ENCODE assay signal across 14 cellular contexts in genomic region chr10:33612116-33612515, GRCh38.
DNase-seq lines count a peak whose midpoint lies in the region; ATAC-seq and TF ChIP-seq lines count a peak whose summit lies in the region.
"Had no signal": no experiment of that assay in that cellular context is flagged by ENCODE, and none has a peak within 500 bp of the region (broad histone marks: within the 10 kb centered on the region; RNA-seq: fewer than 3 reads in every experiment).

No MANE protein-coding gene starts in this region.

- peaks cover 18% of the 10 kb centered on the region for H3K9me3 Mint-ChIP-seq in central memory CD8-positive, alpha-beta T cell
- H3K9me3 Mint-ChIP-seq in Caco-2 (ENCODE audit: unreplicated experiment): peaks cover 20% of the 10 kb centered on the region

- DNase-seq in AG09309 (ENCODE audit: low read depth): peak; percentile 47
- peak; percentile 21 for DNase-seq in HT1080 (ENCODE audit: low read depth)
- no peak for DNase-seq in central memory CD8-positive, alpha-beta T cell (ENCODE audit: low spot score in 2 of 2)
- no peak for DNase-seq in Caco-2
- DNase-seq in stimulated activated CD4-positive, alpha-beta T cell treated with anti-CD3 and anti-CD28 coated beads, Interleukin-12 subunit alpha, Interleukin-12 subunit beta, amount 100 ng/mL, for 4 hours: no peak
- DNase-seq: activated CD4-positive, alpha-beta T cell treated with anti-CD3 and anti-CD28 coated beads, Interleukin-2, amount 10 ng/mL, durations not matched to agents 24 days and 14 days; activated naive CD4-positive, alpha-beta T cell treated with anti-CD3 and anti-CD28 coated beads for 36 hours; dorsolateral prefrontal cortex; NCI-H1436 treated with DMSO at 0.1 percent for 48 hours; retina; uterus had no signal

- H3K9me3 ChIP-seq in muscle layer of duodenum (ENCODE audit: control insufficient read depth in 1 of 2, low read length in 2 of 2) (peaks cover 0 to 4% of the 10 kb centered on the region in 2 donors), Caco-2 (peaks cover 11% of the 10 kb centered on the region; the same call in 1 of the 2 replicates)

- H3K4me1 Mint-ChIP-seq in central memory CD8-positive, alpha-beta T cell: peaks cover 8% of the 10 kb centered on the region
- peaks cover 21% of the 10 kb centered on the region for H3K4me1 Mint-ChIP-seq in Caco-2 (ENCODE audit: low read depth, unreplicated experiment)
- H3K4me1 Mint-ChIP-seq: activated CD4-positive, alpha-beta T cell treated with anti-CD3 and anti-CD28 coated beads, Interleukin-2, amount 10 ng/mL, durations not matched to agents 24 days and 14 days had no signal

- no peak for TF ChIP-seq CTCF in AG09309 (IDR thresholded peaks at IDR 0.05; ENCODE audit: control insufficient read depth, insufficient read depth, low read depth, low read length, missing control alignments)
- TF ChIP-seq CTCF in Caco-2 (IDR thresholded peaks at IDR 0.05; ENCODE audit: insufficient read depth in 1 of 2, low read depth in 1 of 2, low read length in 1 of 2, severe bottlenecking in 1 of 2, unreplicated experiment in 1 of 2): no peak

- H3K4me3 Mint-ChIP-seq in central memory CD8-positive, alpha-beta T cell: peak overlapping the region; percentile 35
- H3K4me3 Mint-ChIP-seq in Caco-2 (ENCODE audit: unreplicated experiment): no peak overlapping the region
- H3K4me3 Mint-ChIP-seq: activated CD4-positive, alpha-beta T cell treated with anti-CD3 and anti-CD28 coated beads, Interleukin-2, amount 10 ng/mL, durations not matched to agents 24 days and 14 days; activated naive CD4-positive, alpha-beta T cell treated with anti-CD3 and anti-CD28 coated beads for 36 hours had no signal

- ATAC-seq in central memory CD8-positive, alpha-beta T cell (replicated peaks; ENCODE audit: extremely low read depth, poor library complexity, severe bottlenecking): no peak
- no peak for ATAC-seq in HG02981 (IDR thresholded peaks at IDR 0.05; ENCODE audit: unreplicated experiment)
- no peak for ATAC-seq in HG03135 (IDR thresholded peaks at IDR 0.05; ENCODE audit: unreplicated experiment)

- H3K4me3 ChIP-seq in AG09309 (ENCODE audit: control insufficient read depth, low read depth, low read length) (no peak overlapping the region; the same call in 1 of the 2 replicates), muscle layer of duodenum (ENCODE audit: low read depth in 1 of 2, low read length in 2 of 2) (no peak overlapping the region), Caco-2 (ENCODE audit: low read depth, low read length) (no peak overlapping the region)
- H3K4me3 ChIP-seq: dorsolateral prefrontal cortex, uterus had no signal

- CTCF ChIA-PET in Caco-2 (lab: Charles Lee): no interaction called here

- H3K4me1 ChIP-seq in muscle layer of duodenum (ENCODE audit: control insufficient read depth in 1 of 2, insufficient read depth in 2 of 2, low read length in 2 of 2) (no peaks in the 10 kb centered on the region), Caco-2 (peaks cover 21% of the 10 kb centered on the region)
- H3K4me1 ChIP-seq: uterus had no signal

- no peaks in the 10 kb centered on the region for H3K27me3 ChIP-seq in muscle layer of duodenum (ENCODE audit: low read depth, low read length)
- no peaks in the 10 kb centered on the region for H3K27me3 ChIP-seq in Caco-2 (replicated peaks; ENCODE audit: control insufficient read depth, insufficient read depth, low read length)
- H3K27me3 ChIP-seq: dorsolateral prefrontal cortex, uterus had no signal

- no peak overlapping the region for H3K27ac Mint-ChIP-seq in central memory CD8-positive, alpha-beta T cell (ENCODE audit: low read depth)
- no peak overlapping the region for H3K27ac Mint-ChIP-seq in Caco-2 (ENCODE audit: unreplicated experiment)
- H3K27ac Mint-ChIP-seq: activated CD4-positive, alpha-beta T cell treated with anti-CD3 and anti-CD28 coated beads, Interleukin-2, amount 10 ng/mL, durations not matched to agents 24 days and 14 days; activated naive CD4-positive, alpha-beta T cell treated with anti-CD3 and anti-CD28 coated beads for 36 hours had no signal

- no peaks in the 10 kb centered on the region for H3K27me3 Mint-ChIP-seq in central memory CD8-positive, alpha-beta T cell
- H3K27me3 Mint-ChIP-seq in Caco-2 (ENCODE audit: insufficient read depth, unreplicated experiment): no peaks in the 10 kb centered on the region
- H3K27me3 Mint-ChIP-seq: activated CD4-positive, alpha-beta T cell treated with anti-CD3 and anti-CD28 coated beads, Interleukin-2, amount 10 ng/mL, durations not matched to agents 24 days and 14 days had no signal

- H3K36me3 Mint-ChIP-seq in central memory CD8-positive, alpha-beta T cell (ENCODE audit: insufficient read depth): no peaks in the 10 kb centered on the region
- no peaks in the 10 kb centered on the region for H3K36me3 Mint-ChIP-seq in Caco-2 (ENCODE audit: insufficient read depth, unreplicated experiment)

- POLR2A ChIA-PET in Caco-2 (lab: Charles Lee): no interaction called here

- intact Hi-C loops in Caco-2 (cut with micrococcal nuclease; ENCODE audit: unreplicated experiment): no loop called here

- BruUV-seq in Caco-2 (replicated peaks; lab: Mats Ljungman, UMichigan): no TSS peak

- H3K36me3 ChIP-seq in muscle layer of duodenum (ENCODE audit: control insufficient read depth in 1 of 2, insufficient read depth in 2 of 2, low read length in 2 of 2): no peaks in the 10 kb centered on the region
- no peaks in the 10 kb centered on the region for H3K36me3 ChIP-seq in Caco-2 (ENCODE audit: control insufficient read depth, insufficient read depth, low read length)
- H3K36me3 ChIP-seq: uterus had no signal

- peak overlapping the region; percentile 52 for H3K27ac ChIP-seq in muscle layer of duodenum (ENCODE audit: low read length)
- H3K27ac ChIP-seq: dorsolateral prefrontal cortex, uterus had no signal

Comparison
In these comparisons a context has a peak if more than half of its experiments do, and no peak if none do; other contexts are left out.
1. DNase-seq: peak in AG09309 (single experiment) and HT1080 (single experiment); none in central memory CD8-positive, alpha-beta T cell (0 of 2), Caco-2 (0 of 2) and stimulated activated CD4-positive, alpha-beta T cell treated with anti-CD3 and anti-CD28 coated beads, Interleukin-12 subunit alpha, Interleukin-12 subunit beta, amount 100 ng/mL, for 4 hours (single experiment).